ENCODE assay signal across 8 cellular contexts in genomic region chr15:90046846-90047481, GRCh38. TPM values are rescaled to one million over a fixed set of nuclear protein-coding genes. Genes with fewer than 3 reads are reported as not detected.
A peak's percentile ranks its signal among the peaks of the same experiment; 100 is the strongest.
DNase-seq lines count a peak whose midpoint lies in the region; ATAC-seq lines count a peak whose summit lies in the region.

No MANE protein-coding gene starts in this region.

- no peaks in the 10 kb centered on the region for H3K27me3 Mint-ChIP-seq in activated naive CD4-positive, alpha-beta T cell treated with anti-CD3 and anti-CD28 coated beads, Interleukin-2, amount 10 ng/mL, durations not matched to agents 7 days and 5 days

- H3K9me3 Mint-ChIP-seq in activated naive CD4-positive, alpha-beta T cell treated with anti-CD3 and anti-CD28 coated beads, Interleukin-2, amount 50 U/mL, for 72 hours, result no peaks in the 10 kb centered on the region
- H3K9me3 Mint-ChIP-seq in activated naive CD4-positive, alpha-beta T cell treated with anti-CD3 and anti-CD28 coated beads, Interleukin-2, amount 10 ng/mL, durations not matched to agents 7 days and 5 days, result no peaks in the 10 kb centered on the region

- no peak overlapping the region for H3K4me3 Mint-ChIP-seq in activated naive CD4-positive, alpha-beta T cell treated with anti-CD3 and anti-CD28 coated beads, Interleukin-2, amount 10 ng/mL, durations not matched to agents 7 days and 5 days

- no peaks in the 10 kb centered on the region for H3K36me3 Mint-ChIP-seq in activated naive CD4-positive, alpha-beta T cell treated with anti-CD3 and anti-CD28 coated beads, Interleukin-2, amount 50 U/mL, for 72 hours
- no peaks in the 10 kb centered on the region for H3K36me3 Mint-ChIP-seq in activated naive CD4-positive, alpha-beta T cell treated with anti-CD3 and anti-CD28 coated beads, Interleukin-2, amount 10 ng/mL, durations not matched to agents 7 days and 5 days

- no peak for DNase-seq in activated naive CD4-positive, alpha-beta T cell treated with anti-CD3 and anti-CD28 coated beads, Interleukin-2, amount 50 U/mL, for 72 hours (ENCODE audit: low spot score in 2 of 2)
- DNase-seq in activated naive CD4-positive, alpha-beta T cell treated with anti-CD3 and anti-CD28 coated beads, Interleukin-2, amount 10 ng/mL, durations not matched to agents 7 days and 5 days, result no peak
- DNase-seq in NCI-H2107 (lab: John Stamatoyannopoulos, UW) (peak; percentile 18), cardiac septum (ENCODE audit: low spot score) (peak; percentile 74), ureter (ENCODE audit: low spot score) (peak; percentile 85), SK-N-DZ (ENCODE audit: low spot score) (no peak)
- DNase-seq in activated naive CD4-positive, alpha-beta T cell (lab: John Stamatoyannopoulos, UW), result no peak

- peak overlapping the region; percentile 24 to 55 for H3K27ac Mint-ChIP-seq in activated naive CD4-positive, alpha-beta T cell treated with anti-CD3 and anti-CD28 coated beads, Interleukin-2, amount 50 U/mL, for 72 hours
- no peak overlapping the region for H3K27ac Mint-ChIP-seq in activated naive CD4-positive, alpha-beta T cell treated with anti-CD3 and anti-CD28 coated beads, Interleukin-2, amount 10 ng/mL, durations not matched to agents 7 days and 5 days

- H3K4me1 Mint-ChIP-seq in activated naive CD4-positive, alpha-beta T cell treated with anti-CD3 and anti-CD28 coated beads, Interleukin-2, amount 10 ng/mL, durations not matched to agents 7 days and 5 days, result peaks cover 2% of the 10 kb centered on the region

- CTCF ChIA-PET in activated naive CD4-positive, alpha-beta T cell treated with anti-CD3 and anti-CD28 coated beads, Interleukin-2, amount 10 ng/mL, durations not matched to agents 7 days and 5 days (lab: Charles Lee), result no interaction called here

- no peak for ATAC-seq in activated naive CD4-positive, alpha-beta T cell treated with anti-CD3 and anti-CD28 coated beads, Interleukin-2, amount 50 U/mL, for 72 hours
- no peak for ATAC-seq in GM21825 (IDR thresholded peaks at IDR 0.05; ENCODE audit: unreplicated experiment)

- intact Hi-C loops in cardiac septum (cut with DNase I), result no loop called here

RNA-seq across cellular contexts. Expression of gene ZNF710, which starts 45.8 kb away (rescaled TPM):
- 10 to 100 TPM; 13.2 to 28.1 TPM for total RNA-seq in activated naive CD4-positive, alpha-beta T cell treated with anti-CD3 and anti-CD28 coated beads, Interleukin-2, amount 50 U/mL, for 72 hours
- total RNA-seq in cardiac septum (3.9 TPM), ureter (31.4 TPM)
- 8.8 and 10.0 TPM in 2 replicates for polyA plus RNA-seq in SK-N-DZ (2014; cell fraction: cytosol; rRNA removed)
- 6.7 and 7.4 TPM in 2 replicates for polyA plus RNA-seq in SK-N-DZ (2014; cell fraction: nucleus; rRNA removed)

RNA-seq across cellular contexts. Expression of gene IDH2, which starts 55.3 kb away (rescaled TPM):
- 100 to 1,000 TPM; 203 to 242 TPM for total RNA-seq in activated naive CD4-positive, alpha-beta T cell treated with anti-CD3 and anti-CD28 coated beads, Interleukin-2, amount 50 U/mL, for 72 hours
- 455 TPM for total RNA-seq in cardiac septum
- total RNA-seq in ureter, result 65.2 TPM
- 189 and 195 TPM in 2 replicates for polyA plus RNA-seq in SK-N-DZ (2014; cell fraction: cytosol; rRNA removed)
- 127 and 150 TPM in 2 replicates for polyA plus RNA-seq in SK-N-DZ (2014; cell fraction: nucleus; rRNA removed)

Comparison
In these comparisons a context has a peak if more than half of its experiments do, and no peak if none do; other contexts are left out.
1. DNase-seq: peak in NCI-H2107 (single experiment), cardiac septum (single experiment) and ureter (single experiment); none in activated naive CD4-positive, alpha-beta T cell treated with anti-CD3 and anti-CD28 coated beads, Interleukin-2, amount 50 U/mL, for 72 hours (0 of 2), activated naive CD4-positive, alpha-beta T cell treated with anti-CD3 and anti-CD28 coated beads, Interleukin-2, amount 10 ng/mL, durations not matched to agents 7 days and 5 days (single experiment), activated naive CD4-positive, alpha-beta T cell (0 of 4) and SK-N-DZ (single experiment).